Comparison of ENCODE assay signal across 12 cellular contexts in the genomic region with DNA sequence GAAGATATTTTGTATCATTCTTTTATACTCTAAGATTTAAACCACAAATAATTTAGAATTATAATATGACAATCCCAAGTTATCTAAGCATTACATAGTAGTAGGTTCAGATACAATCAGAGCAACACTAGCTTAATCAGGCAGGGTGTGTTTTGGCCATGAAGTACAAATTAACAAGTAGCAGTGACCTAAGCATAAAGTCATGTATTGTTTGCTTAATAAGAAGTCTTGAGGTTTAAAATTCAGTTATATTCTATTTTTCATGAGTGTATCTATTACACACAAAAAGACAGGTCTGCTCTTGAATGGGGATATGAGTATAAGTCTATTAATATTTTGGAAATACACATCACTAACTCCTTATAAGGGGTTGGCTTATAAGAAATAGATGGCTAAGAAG. TPM values are rescaled to one million over a fixed set of nuclear protein-coding genes. Genes with fewer than 3 reads are reported as not detected.
"Had no signal": no experiment of that assay in that cellular context is flagged by ENCODE, and none has a peak within 500 bp of the region (broad histone marks: within the 10 kb centered on the region; RNA-seq: fewer than 3 reads in every experiment).

No MANE protein-coding gene starts in this region.

- FAIRE-seq: H1, H54 had no signal

- H3K4me3 ChIP-seq: GM23248, GM23338, HAP-1 had no signal

- DNase-seq: GM23248, GOT3, H7, H9, HCEC 1CT, HFFc6 had no signal

- H3K36me3 ChIP-seq: HAP-1 had no signal

- ATAC-seq: GM23338, HCT116 had no signal

RNA-seq across cellular contexts. Expression of a gene that starts 39.9 kb away (rescaled TPM):
- total RNA-seq: GM23248, H4, H7, HFFc6 had no signal
